Comparison of ENCODE assay signal across 9 cellular contexts in the genomic region with DNA sequence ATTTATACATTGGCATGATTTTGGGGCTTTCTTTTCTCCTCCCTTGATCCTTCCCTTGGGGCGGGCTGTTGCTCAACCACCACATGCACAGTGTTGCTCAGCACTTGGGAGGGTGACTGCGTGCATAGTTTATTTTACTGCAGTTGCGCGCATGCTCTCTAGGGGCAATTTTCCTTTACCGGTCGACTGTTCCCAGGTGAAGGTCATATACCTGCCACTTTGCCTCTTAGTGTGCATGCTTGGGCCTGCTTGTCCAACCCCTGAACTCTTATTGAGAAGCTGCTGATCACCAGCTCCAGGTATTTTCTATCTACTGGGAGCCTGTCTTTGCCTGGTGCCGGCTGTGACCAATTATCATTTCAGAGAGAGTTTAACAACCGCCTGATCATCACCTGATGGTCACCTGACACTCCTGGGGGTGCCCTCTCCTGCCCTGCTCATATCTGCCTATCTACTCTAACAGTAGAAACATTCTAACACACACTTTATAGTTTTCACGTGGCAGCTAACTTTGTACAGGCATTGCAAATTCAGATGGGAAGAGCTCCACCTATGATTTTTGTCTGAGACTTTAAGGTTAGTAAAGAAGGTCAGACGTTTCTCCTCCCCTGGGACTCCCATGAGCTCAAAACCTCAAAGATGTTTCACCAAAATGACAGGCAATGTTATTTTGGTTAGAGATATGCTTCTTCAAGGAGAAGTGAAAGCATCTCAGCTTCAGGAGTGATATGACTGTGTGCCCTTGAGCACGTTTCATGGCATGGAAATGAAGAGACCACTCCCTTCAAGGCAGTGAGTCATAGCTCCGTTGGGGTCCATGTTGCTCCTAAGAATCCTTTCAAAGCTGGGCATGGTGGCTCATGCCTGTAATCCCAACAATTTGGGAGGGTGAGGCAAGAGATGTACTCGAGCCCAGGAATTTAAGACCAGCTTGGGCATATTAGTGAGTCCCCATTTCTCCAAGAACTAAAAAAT.
DNase-seq lines count a peak whose midpoint lies in the region; ATAC-seq lines count a peak whose summit lies in the region.
"Had no signal": no experiment of that assay in that cellular context is flagged by ENCODE, and none has a peak within 500 bp of the region (broad histone marks: within the 10 kb centered on the region; RNA-seq: fewer than 3 reads in every experiment).

No MANE protein-coding gene starts in this region.

- ATAC-seq in GM19328 (IDR thresholded peaks at IDR 0.05; ENCODE audit: unreplicated experiment) (peak; percentile 86), HG03139 (IDR thresholded peaks at IDR 0.05; ENCODE audit: unreplicated experiment) (peak; percentile 88), sciatic nerve (peak; percentile 37)

- H3K4me3 ChIP-seq in GM08714 (ENCODE audit: low read length), result peak overlapping the region; percentile 36; the same call in 1 of the 2 replicates

- intact Hi-C loops in sciatic nerve (cut with DNase I), result no loop called here

- DNase-seq in T1000 (lab: John Stamatoyannopoulos, UW) (peak; percentile 32), sciatic nerve (ENCODE audit: low spot score) (no peak), amniotic stem cell (lab: John Stamatoyannopoulos, UW) (no peak), midbrain (lab: John Stamatoyannopoulos, UW) (no peak), SHP77 (lab: John Stamatoyannopoulos, UW) (no peak)
- DNase-seq: IMR-90 had no signal

Comparison
In these comparisons a context has a peak if more than half of its experiments do, and no peak if none do; other contexts are left out.
1. ATAC-seq: peak in every context shown above with its lines; median percentile 88 in HG03139; 86 in GM19328; 37 in sciatic nerve.